In the genomic region with DNA sequence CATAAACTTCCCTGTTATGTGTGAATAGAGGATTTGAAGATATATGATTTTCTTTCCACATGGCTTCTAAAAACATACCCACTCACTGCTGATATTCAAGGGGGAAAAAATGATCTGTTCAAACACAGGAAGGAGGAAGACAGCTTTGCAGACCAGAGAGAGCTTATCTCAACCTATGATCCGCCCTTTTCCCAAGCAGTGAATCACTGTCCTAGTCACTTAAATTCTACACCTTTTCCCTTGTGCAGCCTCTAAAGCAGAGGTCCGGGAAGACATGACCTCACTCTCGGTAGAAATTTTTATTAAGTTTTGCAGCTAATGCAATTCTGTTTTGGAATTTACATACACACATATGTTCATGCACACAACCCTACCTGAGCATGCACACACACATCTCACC, we compare ENCODE assay signal across 29 cellular contexts.
"Had no signal": no experiment of that assay in that cellular context is flagged by ENCODE, and none has a peak within 500 bp of the region (broad histone marks: within the 10 kb centered on the region; RNA-seq: fewer than 3 reads in every experiment).

No MANE protein-coding gene starts in this region.

- H3K9me3 ChIP-seq: ascending aorta, breast epithelium, colonic mucosa, heart right ventricle had no signal

- H3K27me3 ChIP-seq: ascending aorta, breast epithelium, cardiac muscle cell, colonic mucosa had no signal

- H3K36me3 ChIP-seq: ascending aorta, breast epithelium, cardiac muscle cell, colonic mucosa, heart right ventricle had no signal

- H3K4me3 ChIP-seq: ascending aorta, breast epithelium, cardiac muscle cell, colonic mucosa, dorsolateral prefrontal cortex, heart right ventricle had no signal

- DNase-seq: activated CD4-positive, alpha-beta memory T cell treated with anti-CD3 and anti-CD28 coated beads, Interleukin-2, amount 10 ng/mL, durations not matched to agents 7 days and 5 days; activated CD4-positive, alpha-beta T cell treated with anti-CD3 and anti-CD28 coated beads for 1 hour; activated CD4-positive, alpha-beta T cell treated with anti-CD3 and anti-CD28 coated beads for 4 hours; activated CD4-positive, alpha-beta T cell treated with anti-CD3 and anti-CD28 coated beads, Interleukin-2, amount 10 ng/mL, durations not matched to agents 7 days and 5 days; activated CD4-positive, alpha-beta T cell treated with anti-CD3 and anti-CD28 coated beads, Interleukin-2, amount 50 U/mL, for 4 hours; activated CD8-positive, alpha-beta memory T cell treated with anti-CD3 and anti-CD28 coated beads, Interleukin-2, amount 50 U/mL, for 48 hours; activated gamma-delta T cell; activated naive CD4-positive, alpha-beta T cell; activated naive CD4-positive, alpha-beta T cell treated with anti-CD3 and anti-CD28 coated beads, Interleukin-2, amount 10 ng/mL, durations not matched to agents 7 days and 5 days; activated naive CD8-positive, alpha-beta T cell treated with anti-CD3 and anti-CD28 coated beads, Interleukin-2, amount 10 ng/mL, durations not matched to agents 7 days and 5 days; activated T-cell treated with anti-CD3 and anti-CD28 coated beads for 4 hours; activated T-cell treated with anti-CD3 and anti-CD28 coated beads, Interleukin-2, amount 50 U/mL, for 24 hours; activated T-cell treated with anti-CD3 and anti-CD28 coated beads, Interleukin-2, amount 50 U/mL, for 72 hours; central memory CD4-positive, alpha-beta T cell; cerebellar nuclear complex; colonic mucosa; dorsolateral prefrontal cortex; effector memory CD4-positive, alpha-beta T cell; endodermal cell; foreskin fibroblast; glutamatergic neuron; heart right ventricle; T-helper 2 cell had no signal

- H3K27ac ChIP-seq: ascending aorta, breast epithelium, cardiac muscle cell, colonic mucosa, dorsolateral prefrontal cortex, heart right ventricle had no signal

- ATAC-seq: activated naive CD4-positive, alpha-beta T cell treated with anti-CD3 and anti-CD28 coated beads, Interleukin-2, amount 50 U/mL, for 72 hours; activated T-cell treated with anti-CD3 and anti-CD28 coated beads, Interleukin-2, amount 50 U/mL, for 72 hours; esophagus mucosa; heart right ventricle; WTC11 had no signal
